Comparison of ENCODE assay signal across 8 cellular contexts in the genomic region with DNA sequence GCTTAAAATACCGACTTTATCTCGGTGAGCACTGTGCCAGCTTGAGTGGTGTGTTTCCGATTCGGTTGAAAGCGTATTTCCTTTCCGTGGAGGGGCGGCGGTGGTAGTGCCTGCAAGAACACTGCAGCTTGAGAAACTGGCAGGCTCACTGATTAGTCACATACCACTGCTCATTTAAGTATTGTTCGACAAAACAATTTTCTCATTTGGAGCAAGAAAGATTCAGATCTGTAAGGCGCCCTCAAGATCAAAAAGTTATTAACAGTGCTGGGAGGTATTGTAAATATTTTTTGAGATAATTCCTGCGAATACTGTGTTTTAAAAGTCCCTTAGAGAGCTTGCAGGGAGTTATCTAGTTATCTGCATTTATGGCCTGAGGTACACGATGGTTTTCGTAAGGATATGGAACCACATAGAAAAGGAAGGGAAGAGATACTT. TPM values are rescaled to one million over a fixed set of nuclear protein-coding genes. Genes with fewer than 3 reads are reported as not detected.
DNase-seq lines count a peak whose midpoint lies in the region; ATAC-seq and TF ChIP-seq lines count a peak whose summit lies in the region.

No MANE protein-coding gene starts in this region.

- DNase-seq in CD4-positive, alpha-beta T cell, result peak; percentile 40 to 78 (median 70)
- peak; percentile 50 for DNase-seq in SK-N-DZ (ENCODE audit: low spot score)
- DNase-seq in activated naive CD4-positive, alpha-beta T cell treated with anti-CD3 and anti-CD28 coated beads, Interleukin-2, amount 10 ng/mL, durations not matched to agents 7 days and 5 days, result peak; percentile 78
- DNase-seq in glomerular endothelial cell (ENCODE audit: extremely low read depth, low read depth, low spot score), result peak; percentile 80
- peak in 36 of 56 donors; percentile 1 to 76 (median 32) for DNase-seq in nucleus accumbens (lab: John Stamatoyannopoulos, UW)
- DNase-seq in stromal cell of bone marrow (ENCODE audit: low read depth), result peak; percentile 67

- H3K4me1 ChIP-seq in HUES64 (ENCODE audit: insufficient read depth, low read length), result peaks cover 36% of the 10 kb centered on the region

- ATAC-seq in CD4-positive, alpha-beta T cell (ENCODE audit: poor library complexity), result peak; percentile 40
- no peak for ATAC-seq in HG03045 (IDR thresholded peaks at IDR 0.05; ENCODE audit: unreplicated experiment)

- peaks cover 15% of the 10 kb centered on the region for H3K27me3 Mint-ChIP-seq in CD4-positive, alpha-beta T cell
- peaks cover 24% of the 10 kb centered on the region for H3K27me3 Mint-ChIP-seq in activated naive CD4-positive, alpha-beta T cell treated with anti-CD3 and anti-CD28 coated beads, Interleukin-2, amount 10 ng/mL, durations not matched to agents 7 days and 5 days

- no peak for TF ChIP-seq CTCF in CD4-positive, alpha-beta T cell (IDR thresholded peaks at IDR 0.05)

- CTCF ChIA-PET in CD4-positive, alpha-beta T cell (lab: Charles Lee), result interaction anchor here (0.7 to 5.2 kb wide), 13 partner anchors 10 to 573 kb away, joined by 3 to 77 read pairs (median 4); no protein-coding TSS in a partner anchor
- CTCF ChIA-PET in activated naive CD4-positive, alpha-beta T cell treated with anti-CD3 and anti-CD28 coated beads, Interleukin-2, amount 10 ng/mL, durations not matched to agents 7 days and 5 days (lab: Charles Lee), result interaction anchor here (1.1 to 7.2 kb wide), 10 partner anchors 9 to 332 kb away, joined by 3 to 124 read pairs (median 4); no protein-coding TSS in a partner anchor

- H3K4me3 ChIP-seq in HUES64 (ENCODE audit: low read length), result peak overlapping the region; percentile 96

- peak overlapping the region; percentile 85 for H3K27ac ChIP-seq in CD4-positive, alpha-beta T cell (ENCODE audit: low read depth, low read length)
- H3K27ac ChIP-seq in HUES64 (ENCODE audit: low read depth, low read length), result no peak overlapping the region

- H3K4me3 Mint-ChIP-seq in CD4-positive, alpha-beta T cell, result peak overlapping the region; percentile 91
- H3K4me3 Mint-ChIP-seq in activated naive CD4-positive, alpha-beta T cell treated with anti-CD3 and anti-CD28 coated beads, Interleukin-2, amount 10 ng/mL, durations not matched to agents 7 days and 5 days, result peak overlapping the region; percentile 83

- no peaks in the 10 kb centered on the region for H3K9me3 Mint-ChIP-seq in CD4-positive, alpha-beta T cell
- H3K9me3 Mint-ChIP-seq in activated naive CD4-positive, alpha-beta T cell treated with anti-CD3 and anti-CD28 coated beads, Interleukin-2, amount 10 ng/mL, durations not matched to agents 7 days and 5 days, result no peaks in the 10 kb centered on the region

- intact Hi-C loops in CD4-positive, alpha-beta T cell (cut with DNase I, micrococcal nuclease), result loop anchor here in 1 of 2 experiments (5.0 to 10.0 kb wide), 4 partner anchors 413 to 1786 kb away; partner anchors contain the start of genes KCTD20, PPIL1, PXT1 and ZFAND3

- peaks cover 11% of the 10 kb centered on the region for H3K27me3 ChIP-seq in CD4-positive, alpha-beta T cell (ENCODE audit: control insufficient read depth, insufficient read depth, low read length)
- peaks cover 8% of the 10 kb centered on the region; the same call in 1 of the 2 replicates for H3K27me3 ChIP-seq in HUES64 (ENCODE audit: insufficient read depth, low read length)

- POLR2A ChIA-PET in CD4-positive, alpha-beta T cell (lab: Charles Lee), result interaction anchor here (0.5 to 4.5 kb wide), 27 partner anchors 10 to 1140 kb away, joined by 3 to 57 read pairs (median 6); partner anchors contain the start of genes ANKS1A, BRPF3, MAPK13 and SRPK1

- 3% methylated on average over 13 of the region's 13 CpGs for WGBS in HUES64

- peaks cover 12% of the 10 kb centered on the region for H3K36me3 Mint-ChIP-seq in CD4-positive, alpha-beta T cell (ENCODE audit: low read depth)
- peaks cover 16% of the 10 kb centered on the region for H3K36me3 Mint-ChIP-seq in activated naive CD4-positive, alpha-beta T cell treated with anti-CD3 and anti-CD28 coated beads, Interleukin-2, amount 10 ng/mL, durations not matched to agents 7 days and 5 days

- H3K9ac ChIP-seq in HUES64 (ENCODE audit: low read depth, low read length), result peak overlapping the region; percentile 95

- no peaks in the 10 kb centered on the region for H3K9me3 ChIP-seq in CD4-positive, alpha-beta T cell (ENCODE audit: control insufficient read depth, low read length)
- no peaks in the 10 kb centered on the region for H3K9me3 ChIP-seq in HUES64 (ENCODE audit: insufficient read depth, low read depth, low read length)

- peak overlapping the region; percentile 83 for H3K27ac Mint-ChIP-seq in CD4-positive, alpha-beta T cell
- peak overlapping the region; percentile 93 for H3K27ac Mint-ChIP-seq in activated naive CD4-positive, alpha-beta T cell treated with anti-CD3 and anti-CD28 coated beads, Interleukin-2, amount 10 ng/mL, durations not matched to agents 7 days and 5 days

- H3K4me1 Mint-ChIP-seq in CD4-positive, alpha-beta T cell (ENCODE audit: low read depth), result peaks cover 54% of the 10 kb centered on the region
- peaks cover 50% of the 10 kb centered on the region for H3K4me1 Mint-ChIP-seq in activated naive CD4-positive, alpha-beta T cell treated with anti-CD3 and anti-CD28 coated beads, Interleukin-2, amount 10 ng/mL, durations not matched to agents 7 days and 5 days

- no peaks in the 10 kb centered on the region for H3K36me3 ChIP-seq in HUES64 (ENCODE audit: insufficient read depth, low read length)

RNA-seq across cellular contexts. Expression of gene MAPK14, which starts 1.3 kb away (rescaled TPM):
- 10 to 100 TPM; 42.6 to 42.8 TPM for total RNA-seq in CD4-positive, alpha-beta T cell
- polyA plus RNA-seq in HUES64 (2013, experiment 1 of 2), result 21.9 TPM
- polyA plus RNA-seq in HUES64 (2013, experiment 2 of 2), result 27.1 TPM
- polyA plus RNA-seq in SK-N-DZ (2014; cell fraction: cytosol; rRNA removed), result 28.5 and 29.4 TPM in 2 replicates
- 27.4 and 32.7 TPM in 2 replicates for polyA plus RNA-seq in SK-N-DZ (2014; cell fraction: nucleus; rRNA removed)
- 32.5 and 46.1 TPM in 2 replicates for total RNA-seq in glomerular endothelial cell

RNA-seq across cellular contexts. Expression of gene SLC26A8, which starts 4.5 kb away (rescaled TPM):
- total RNA-seq in CD4-positive, alpha-beta T cell, result not detected
- 0.40 TPM for polyA plus RNA-seq in HUES64 (2013, experiment 1 of 2)
- polyA plus RNA-seq in HUES64 (2013, experiment 2 of 2), result 0.57 TPM
- not detected in 2 replicates for polyA plus RNA-seq in SK-N-DZ (2014; cell fraction: cytosol; rRNA removed)
- not detected in 2 replicates for polyA plus RNA-seq in SK-N-DZ (2014; cell fraction: nucleus; rRNA removed)
- not detected in 2 replicates for total RNA-seq in glomerular endothelial cell
